In genomic region chr10:71492871-71493270, GRCh38 we compare ENCODE assay signal across 33 cellular contexts.
"Had no signal": no experiment of that assay in that cellular context is flagged by ENCODE, and none has a peak within 500 bp of the region (broad histone marks: within the 10 kb centered on the region; RNA-seq: fewer than 3 reads in every experiment).

No MANE protein-coding gene starts in this region.

- ATAC-seq: activated CD8-positive, alpha-beta memory T cell treated with anti-CD3 and anti-CD28 coated beads, Interleukin-2, amount 10 ng/mL, durations not matched to agents 7 days and 5 days had no signal

- H3K4me1 ChIP-seq: ascending aorta had no signal

- H3K27me3 ChIP-seq: ascending aorta, cardiac muscle cell had no signal

- H3K4me1 Mint-ChIP-seq: central memory CD8-positive, alpha-beta T cell had no signal

- H3K9me3 ChIP-seq: ascending aorta had no signal

- H3K36me3 Mint-ChIP-seq: activated naive CD4-positive, alpha-beta T cell treated with anti-CD3 and anti-CD28 coated beads, Interleukin-2, amount 50 U/mL, for 72 hours had no signal

- H3K36me3 ChIP-seq: ascending aorta, cardiac muscle cell had no signal

- H3K4me3 Mint-ChIP-seq: activated CD4-positive, alpha-beta T cell treated with anti-CD3 and anti-CD28 coated beads, Interleukin-2, amount 10 ng/mL, durations not matched to agents 24 days and 14 days; activated CD8-positive, alpha-beta memory T cell treated with anti-CD3 and anti-CD28 coated beads, Interleukin-2, amount 10 ng/mL, durations not matched to agents 7 days and 5 days; activated naive CD4-positive, alpha-beta T cell treated with anti-CD3 and anti-CD28 coated beads for 36 hours; central memory CD8-positive, alpha-beta T cell; IgD-negative memory B cell had no signal

- DNase-seq: activated CD4-positive, alpha-beta T cell treated with anti-CD3 and anti-CD28 coated beads for 1 hour; activated CD4-positive, alpha-beta T cell treated with anti-CD3 and anti-CD28 coated beads, Interleukin-2, amount 10 ng/mL, durations not matched to agents 24 days and 14 days; activated CD4-positive, alpha-beta T cell treated with anti-CD3 and anti-CD28 coated beads, Interleukin-2, amount 50 U/mL, for 48 hours; activated CD4-positive, CD25-positive, alpha-beta regulatory T cell; activated CD8-positive, alpha-beta memory T cell treated with anti-CD3 and anti-CD28 coated beads for 24 hours; activated CD8-positive, alpha-beta memory T cell treated with anti-CD3 and anti-CD28 coated beads, Interleukin-2, amount 10 ng/mL, durations not matched to agents 7 days and 5 days; activated CD8-positive, alpha-beta memory T cell treated with anti-CD3 and anti-CD28 coated beads, Interleukin-2, amount 50 U/mL, for 48 hours; activated gamma-delta T cell treated with Interleukin-2 at 50 U/mL for 16 hours; activated naive CD4-positive, alpha-beta T cell treated with anti-CD3 and anti-CD28 coated beads for 36 hours; activated T-cell treated with anti-CD3 and anti-CD28 coated beads, Interleukin-2, amount 50 U/mL, for 1 hour; amygdala; Karpas-422; KBM-7; NCI-H1105; NCI-H1417 treated with DMSO at 0.1 percent for 48 hours; NCI-H187 treated with DMSO at 0.1 percent for 48 hours; NCI-H2081; NCI-H510A; NCI-H526; NCI-H748 treated with DMSO at 0.1 percent for 48 hours; NK-92 treated with Interleukin-12 subunit alpha and Interleukin-12 subunit beta, amount 100 ng/mL, for 24 hours; PC-9; Right ventricle myocardium superior; SW 1271; T-helper 1 cell; T-helper 2 cell; T-helper 9 cell; WERI-Rb-1 had no signal

- H3K27ac Mint-ChIP-seq: activated CD4-positive, alpha-beta T cell treated with anti-CD3 and anti-CD28 coated beads, Interleukin-2, amount 10 ng/mL, durations not matched to agents 24 days and 14 days; activated CD8-positive, alpha-beta memory T cell treated with anti-CD3 and anti-CD28 coated beads, Interleukin-2, amount 10 ng/mL, durations not matched to agents 7 days and 5 days; activated naive CD4-positive, alpha-beta T cell treated with anti-CD3 and anti-CD28 coated beads for 36 hours had no signal

- H3K4me3 ChIP-seq: ascending aorta, cardiac muscle cell, PC-9 had no signal

- H3K27ac ChIP-seq: ascending aorta, cardiac muscle cell, PC-9, WERI-Rb-1 had no signal
